ENCODE assay signal across 18 cellular contexts in the genomic region with DNA sequence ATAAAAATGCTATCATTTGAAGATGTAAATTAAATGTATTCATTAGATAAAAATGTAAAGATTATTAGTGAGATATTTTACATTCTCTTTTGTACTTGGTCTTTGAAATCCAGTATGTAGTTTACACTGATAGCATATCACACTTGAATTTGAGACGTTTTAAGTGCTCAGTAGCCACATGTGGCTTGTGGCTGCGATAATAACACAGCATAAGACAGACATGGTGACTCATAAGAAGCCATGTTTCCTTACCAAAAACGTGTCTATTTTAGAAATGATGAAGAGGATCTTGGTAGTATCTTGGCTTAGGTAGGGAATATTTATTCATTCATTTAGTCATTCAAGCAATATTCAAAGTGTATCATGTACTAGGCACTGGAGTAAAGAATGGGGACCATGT.
A peak's percentile ranks its signal among the peaks of the same experiment; 100 is the strongest.
DNase-seq lines count a peak whose midpoint lies in the region; FAIRE-seq and TF ChIP-seq lines count a peak whose summit lies in the region.
"Had no signal": no experiment of that assay in that cellular context is flagged by ENCODE, and none has a peak within 500 bp of the region (broad histone marks: within the 10 kb centered on the region; RNA-seq: fewer than 3 reads in every experiment).

No MANE protein-coding gene starts in this region.

- H3K9me3 ChIP-seq in neural cell (ENCODE audit: low read length) (no peaks in the 10 kb centered on the region), mammary epithelial cell (replicated peaks; ENCODE audit: insufficient read depth, low read length) (no peaks in the 10 kb centered on the region)
- H3K9me3 ChIP-seq: A549, BLaER1 had no signal

- H3K36me3 ChIP-seq in neural cell (ENCODE audit: insufficient read depth, low read length) (no peaks in the 10 kb centered on the region), mammary epithelial cell (ENCODE audit: insufficient read depth, low read length) (no peaks in the 10 kb centered on the region)
- H3K36me3 ChIP-seq: BLaER1 had no signal

- BruUV-seq in mammary epithelial cell (replicated peaks; lab: Mats Ljungman, UMichigan) = no TSS peak

- H3K27me3 ChIP-seq in neural cell (ENCODE audit: insufficient read depth, low read depth, low read length) (no peaks in the 10 kb centered on the region), mammary epithelial cell (ENCODE audit: insufficient read depth, low read length) (peaks cover 1% of the 10 kb centered on the region)
- H3K27me3 ChIP-seq: BLaER1 had no signal

- H3K4me3 ChIP-seq in neural cell (ENCODE audit: low read length) (no peak overlapping the region), mammary epithelial cell (replicated peaks in 1 of 3; ENCODE audit: insufficient read depth in 1 of 3, low read depth in 2 of 3, low read length in 3 of 3) (no peak overlapping the region)
- H3K4me3 ChIP-seq: A549, BLaER1 had no signal

- TF ChIP-seq EP300 in neural cell (conservative IDR thresholded peaks at IDR 0.05; ENCODE audit: poor library complexity, severe bottlenecking) = no peak

- no peaks in the 10 kb centered on the region for H4K20me1 ChIP-seq in neural cell (ENCODE audit: insufficient read depth)
- no peaks in the 10 kb centered on the region for H4K20me1 ChIP-seq in mammary epithelial cell (ENCODE audit: insufficient read depth, low read length)
- H4K20me1 ChIP-seq: BLaER1 had no signal

- no peaks in the 10 kb centered on the region for H3K9me2 ChIP-seq in neural cell (ENCODE audit: insufficient read depth, low read length)

- TF ChIP-seq CTCF in neural cell (IDR thresholded peaks at IDR 0.05; ENCODE audit: poor library complexity, severe bottlenecking) = no peak
- no peak for TF ChIP-seq CTCF in mammary epithelial cell (conservative IDR thresholded peaks at IDR 0.05 in 1 of 2, IDR thresholded peaks at IDR 0.05 in 1 of 2; ENCODE audit: extremely low read depth in 1 of 2, insufficient read depth in 1 of 2, low read depth in 1 of 2, low read length in 2 of 2)

- DNase-seq in NCI-H2107 treated with DMSO at 0.1 percent for 48 hours (lab: John Stamatoyannopoulos, UW; ENCODE audit: unreplicated experiment) (peak; percentile 5), NCI-H2107 (lab: John Stamatoyannopoulos, UW) (no peak), RCC 7860 (ENCODE audit: low spot score) (no peak), DMS 273 (lab: John Stamatoyannopoulos, UW; ENCODE audit: unreplicated experiment) (no peak), activated gamma-delta T cell (lab: John Stamatoyannopoulos, UW) (no peak), mammary epithelial cell (no peak)
- DNase-seq: CD4-positive, alpha-beta memory T cell; DMS79 treated with DMSO at 0.1 percent for 48 hours; EL; H9 had no signal

- H3K4me2 ChIP-seq in neural cell (ENCODE audit: low read length) (no peak overlapping the region), mammary epithelial cell (ENCODE audit: insufficient read depth, low read depth, low read length) (no peak overlapping the region)
- H3K4me2 ChIP-seq: A549, BLaER1 had no signal

- H3K9ac ChIP-seq in neural cell (ENCODE audit: low read length) = no peak overlapping the region
- no peak overlapping the region for H3K9ac ChIP-seq in mammary epithelial cell (ENCODE audit: insufficient read depth, low read length)
- H3K9ac ChIP-seq: BLaER1 had no signal

- TF ChIP-seq RAD21 in neural cell (conservative IDR thresholded peaks at IDR 0.05) = no peak

- FAIRE-seq in RCC 7860 (lab: Jason Lieb, UNC) = peak; percentile 12
- FAIRE-seq: A549, GM12891, GM19239, H1, HepG2 had no signal

- H3K4me1 ChIP-seq in mammary epithelial cell (ENCODE audit: insufficient read depth, low read length) = no peaks in the 10 kb centered on the region
- H3K4me1 ChIP-seq: A549, BLaER1 had no signal

- no peaks in the 10 kb centered on the region for H3F3A ChIP-seq in neural cell (ENCODE audit: insufficient read depth, low read length, poor library complexity, severe bottlenecking)

- intact Hi-C loops in mammary epithelial cell (cut with micrococcal nuclease) = no loop called here

- H2AFZ ChIP-seq in neural cell (ENCODE audit: low read depth, low read length) = no peak overlapping the region
- no peak overlapping the region for H2AFZ ChIP-seq in mammary epithelial cell (ENCODE audit: low read depth, low read length)

- H3K27ac ChIP-seq in neural cell (ENCODE audit: low read length) (peak overlapping the region; percentile 69), mammary epithelial cell (ENCODE audit: insufficient read depth, low read depth, low read length) (no peak overlapping the region)
- H3K27ac ChIP-seq: 22Rv1, A549, BLaER1 had no signal

- dilution Hi-C loops in mammary epithelial cell (cut with HindIII; ENCODE audit: low sequenced_read_pairs) = no loop called here

- CTCF ChIA-PET in mammary epithelial cell (lab: Charles Lee; ENCODE audit: low non-redundant PET) = no interaction called here

- in situ Hi-C loops in mammary epithelial cell (cut with MboI; ENCODE audit: low sequenced_read_pairs in 2 of 2) = no loop called here

- H3K79me2 ChIP-seq in neural cell (replicated peaks; ENCODE audit: insufficient read depth, low read length) (no peaks in the 10 kb centered on the region), mammary epithelial cell (ENCODE audit: insufficient read depth, low read length) (no peaks in the 10 kb centered on the region)

- WGBS in mammary epithelial cell (ENCODE audit: low coverage, missing lambda C conversion rate) = 36% methylated on average over 3 of the region's 3 CpGs

TF ChIP-seq in neural cell, 6 proteins besides CTCF, POLR2A, EP300 and RAD21:
- TF ChIP-seq, protein P1, sequence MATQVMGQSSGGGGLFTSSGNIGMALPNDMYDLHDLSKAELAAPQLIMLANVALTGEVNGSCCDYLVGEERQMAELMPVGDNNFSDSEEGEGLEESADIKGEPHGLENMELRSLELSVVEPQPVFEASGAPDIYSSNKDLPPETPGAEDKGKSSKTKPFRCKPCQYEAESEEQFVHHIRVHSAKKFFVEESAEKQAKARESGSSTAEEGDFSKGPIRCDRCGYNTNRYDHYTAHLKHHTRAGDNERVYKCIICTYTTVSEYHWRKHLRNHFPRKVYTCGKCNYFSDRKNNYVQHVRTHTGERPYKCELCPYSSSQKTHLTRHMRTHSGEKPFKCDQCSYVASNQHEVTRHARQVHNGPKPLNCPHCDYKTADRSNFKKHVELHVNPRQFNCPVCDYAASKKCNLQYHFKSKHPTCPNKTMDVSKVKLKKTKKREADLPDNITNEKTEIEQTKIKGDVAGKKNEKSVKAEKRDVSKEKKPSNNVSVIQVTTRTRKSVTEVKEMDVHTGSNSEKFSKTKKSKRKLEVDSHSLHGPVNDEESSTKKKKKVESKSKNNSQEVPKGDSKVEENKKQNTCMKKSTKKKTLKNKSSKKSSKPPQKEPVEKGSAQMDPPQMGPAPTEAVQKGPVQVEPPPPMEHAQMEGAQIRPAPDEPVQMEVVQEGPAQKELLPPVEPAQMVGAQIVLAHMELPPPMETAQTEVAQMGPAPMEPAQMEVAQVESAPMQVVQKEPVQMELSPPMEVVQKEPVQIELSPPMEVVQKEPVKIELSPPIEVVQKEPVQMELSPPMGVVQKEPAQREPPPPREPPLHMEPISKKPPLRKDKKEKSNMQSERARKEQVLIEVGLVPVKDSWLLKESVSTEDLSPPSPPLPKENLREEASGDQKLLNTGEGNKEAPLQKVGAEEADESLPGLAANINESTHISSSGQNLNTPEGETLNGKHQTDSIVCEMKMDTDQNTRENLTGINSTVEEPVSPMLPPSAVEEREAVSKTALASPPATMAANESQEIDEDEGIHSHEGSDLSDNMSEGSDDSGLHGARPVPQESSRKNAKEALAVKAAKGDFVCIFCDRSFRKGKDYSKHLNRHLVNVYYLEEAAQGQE (IDR thresholded peaks at IDR 0.05; ENCODE audit: borderline replicate concordance) = no peak
- no peak for TF ChIP-seq TAF1 (IDR thresholded peaks at IDR 0.05; ENCODE audit: low read depth)
- no peak for TF ChIP-seq MXI1 (conservative IDR thresholded peaks at IDR 0.05; ENCODE audit: poor library complexity, severe bottlenecking)
- no peak for TF ChIP-seq EZH2 (IDR thresholded peaks at IDR 0.05; ENCODE audit: borderline replicate concordance, insufficient read depth, low read length, poor library complexity, severe bottlenecking)
- no peak for TF ChIP-seq SMC3 (conservative IDR thresholded peaks at IDR 0.05; ENCODE audit: poor library complexity)
- TF ChIP-seq POLR2AphosphoS5 (IDR thresholded peaks at IDR 0.05) = no peak
